ENCODE assay signal across 1 cellular context in genomic region chr1:167293057-167293456, GRCh38.
TF ChIP-seq lines count a peak whose summit lies in the region.

No MANE protein-coding gene starts in this region.

TF ChIP-seq in K562, 482 proteins besides CTCF, POLR2A, EP300 and RAD21 (continued from another document):
- no peak for TF ChIP-seq ZNF407 (IDR thresholded peaks at IDR 0.05; ENCODE audit: low read depth)
- TF ChIP-seq HDAC1 (IDR thresholded peaks at IDR 0.05), result peak in 1 of 2 experiments; percentile 65; a peak in 2 of 4 replicates
- TF ChIP-seq RCOR1 (IDR thresholded peaks at IDR 0.05; ENCODE audit: borderline replicate concordance in 1 of 2, low read depth in 2 of 2, low read length in 2 of 2), result peak in 1 of 2 experiments; percentile 60; a peak in 2 of 4 replicates
- TF ChIP-seq KDM1A (IDR thresholded peaks at IDR 0.05), result peak; percentile 59 to 74
- TF ChIP-seq ZNF398 (CRISPR knock-in tag; IDR thresholded peaks at IDR 0.05), result no peak
- no peak for TF ChIP-seq SOX6 (IDR thresholded peaks at IDR 0.05)
- no peak for TF ChIP-seq SIN3A (IDR thresholded peaks at IDR 0.05; ENCODE audit: borderline replicate concordance in 2 of 2, control insufficient read depth in 1 of 2, low read depth in 2 of 2, low read length in 2 of 2)
- no peak for TF ChIP-seq SMARCA4 (IDR thresholded peaks at IDR 0.05)
